1 cellular context compared by ENCODE assay signal in genomic region chr12:55715169-55715764, GRCh38.
TF ChIP-seq lines count a peak whose summit lies in the region.

No MANE protein-coding gene starts in this region.

TF ChIP-seq in HEK293, 187 proteins besides CTCF, POLR2A, EP300 and RAD21 (continued from another document):
- TF ChIP-seq ZNF362 (tag by site-specific recombination; IDR thresholded peaks at IDR 0.05) (no peak), ZBTB7A (tag by site-specific recombination; IDR thresholded peaks at IDR 0.05; ENCODE audit: low read depth) (no peak), ZNF155 (tag by site-specific recombination; IDR thresholded peaks at IDR 0.05) (no peak), ZNF777 (tag by site-specific recombination; IDR thresholded peaks at IDR 0.05; ENCODE audit: borderline replicate concordance) (no peak), ZNF645 (tag by site-specific recombination; IDR thresholded peaks at IDR 0.05) (no peak), GFI1B (tag by site-specific recombination; IDR thresholded peaks at IDR 0.05) (no peak)
- TF ChIP-seq, protein P1, sequence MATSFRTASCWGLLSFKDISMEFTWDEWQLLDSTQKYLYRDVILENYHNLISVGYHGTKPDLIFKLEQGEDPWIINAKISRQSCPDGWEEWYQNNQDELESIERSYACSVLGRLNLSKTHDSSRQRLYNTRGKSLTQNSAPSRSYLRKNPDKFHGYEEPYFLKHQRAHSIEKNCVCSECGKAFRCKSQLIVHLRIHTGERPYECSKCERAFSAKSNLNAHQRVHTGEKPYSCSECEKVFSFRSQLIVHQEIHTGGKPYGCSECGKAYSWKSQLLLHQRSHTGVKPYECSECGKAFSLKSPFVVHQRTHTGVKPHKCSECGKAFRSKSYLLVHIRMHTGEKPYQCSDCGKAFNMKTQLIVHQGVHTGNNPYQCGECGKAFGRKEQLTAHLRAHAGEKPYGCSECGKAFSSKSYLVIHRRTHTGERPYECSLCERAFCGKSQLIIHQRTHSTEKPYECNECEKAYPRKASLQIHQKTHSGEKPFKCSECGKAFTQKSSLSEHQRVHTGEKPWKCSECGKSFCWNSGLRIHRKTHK (tag by site-specific recombination; IDR thresholded peaks at IDR 0.05) = no peak
TF ChIP-seq in HEK293: peak in this region for 0.
